In the genomic region with DNA sequence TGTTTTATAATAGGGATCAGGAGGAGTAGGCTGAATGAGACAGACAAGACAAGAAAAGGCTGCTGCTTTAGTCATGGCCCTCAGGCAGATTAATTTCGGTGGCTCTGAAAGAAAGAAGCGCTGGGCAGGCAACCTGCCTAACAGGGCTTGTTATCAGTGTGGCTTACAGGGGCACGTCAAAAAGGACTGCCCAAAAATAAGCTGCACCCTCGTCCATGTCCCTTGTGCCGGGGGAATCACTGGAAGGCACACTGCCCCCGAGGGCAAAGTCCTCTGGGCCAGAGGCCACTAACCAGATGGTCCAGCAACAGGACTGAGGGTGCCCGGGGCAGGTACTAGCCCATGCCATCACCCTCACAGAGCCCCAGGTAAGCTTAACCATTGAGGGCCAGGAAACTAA, we compare ENCODE assay signal across 19 cellular contexts.
DNase-seq lines count a peak whose midpoint lies in the region; ATAC-seq and TF ChIP-seq lines count a peak whose summit lies in the region.
"Had no signal": no experiment of that assay in that cellular context is flagged by ENCODE, and none has a peak within 500 bp of the region (broad histone marks: within the 10 kb centered on the region; RNA-seq: fewer than 3 reads in every experiment).

No MANE protein-coding gene starts in this region.

- no peaks in the 10 kb centered on the region for H3K36me3 ChIP-seq in trophoblast cell (ENCODE audit: control insufficient read depth in 1 of 2, insufficient read depth in 2 of 2, low read length in 2 of 2)
- no peaks in the 10 kb centered on the region for H3K36me3 ChIP-seq in spleen
- H3K36me3 ChIP-seq: BE2C, BLaER1 had no signal

- H3K27ac ChIP-seq in trophoblast cell (ENCODE audit: low read depth, low read length) (no peak overlapping the region), spleen (no peak overlapping the region)
- H3K27ac ChIP-seq: BLaER1 had no signal

- no peaks in the 10 kb centered on the region for H3K4me1 ChIP-seq in trophoblast cell (ENCODE audit: control insufficient read depth in 1 of 2, insufficient read depth in 2 of 2, low read length in 2 of 2)
- H3K4me1 ChIP-seq in spleen = no peaks in the 10 kb centered on the region
- H3K4me1 ChIP-seq: BE2C, BLaER1, Caco-2 had no signal

- no peak overlapping the region for H2AFZ ChIP-seq in trophoblast cell (ENCODE audit: insufficient read depth, low read length, poor library complexity)

- H3K9ac ChIP-seq in trophoblast cell (ENCODE audit: low read length) = no peak overlapping the region
- H3K9ac ChIP-seq: BLaER1 had no signal

- H3K18ac ChIP-seq in trophoblast cell (ENCODE audit: low read length) = no peak overlapping the region

- H3K4me2 ChIP-seq in trophoblast cell (ENCODE audit: low read length) = no peak overlapping the region
- H3K4me2 ChIP-seq: BLaER1 had no signal

- H3K36me3 Mint-ChIP-seq in activated T-helper 1 cell treated with anti-CD3 and anti-CD28 coated beads, Interleukin-12 subunit alpha, Interleukin-12 subunit beta, Interleukin-2, Interleukin-4 antibody, amounts not matched to agents 30 ng/mL and 10 ng/mL and 1 ng/mL, durations not matched to agents 14 hours and 24 hours and 36 hours (ENCODE audit: low read depth) = no peaks in the 10 kb centered on the region
- H3K36me3 Mint-ChIP-seq: CD14-positive monocyte; CD8-positive, alpha-beta T cell had no signal

- intact Hi-C loops in activated T-helper 1 cell treated with anti-CD3 and anti-CD28 coated beads, Interleukin-12 subunit alpha, Interleukin-12 subunit beta, Interleukin-2, Interleukin-4 antibody, amounts not matched to agents 30 ng/mL and 10 ng/mL and 1 ng/mL, durations not matched to agents 14 hours and 24 hours and 36 hours (cut with micrococcal nuclease) = no loop called here
- intact Hi-C loops in spleen (cut with DNase I; ENCODE audit: low total_unique reads) = no loop called here

- H3K9me3 ChIP-seq in trophoblast cell (ENCODE audit: insufficient read depth, low read depth, low read length) (peaks cover 3% of the 10 kb centered on the region), spleen (peaks cover 6 to 48% (median 37%) of the 10 kb centered on the region in 8 donors)
- H3K9me3 ChIP-seq: BE2C had no signal

- H3K14ac ChIP-seq in trophoblast cell (ENCODE audit: low read length) = no peak overlapping the region

- H3K4me3 ChIP-seq in trophoblast cell (ENCODE audit: low read depth, low read length) = no peak overlapping the region
- no peak overlapping the region for H3K4me3 ChIP-seq in spleen
- H3K4me3 ChIP-seq: BLaER1 had no signal

- H3K9me3 Mint-ChIP-seq in activated T-helper 1 cell treated with anti-CD3 and anti-CD28 coated beads, Interleukin-12 subunit alpha, Interleukin-12 subunit beta, Interleukin-2, Interleukin-4 antibody, amounts not matched to agents 30 ng/mL and 10 ng/mL and 1 ng/mL, durations not matched to agents 14 hours and 24 hours and 36 hours = peaks cover 33% of the 10 kb centered on the region

- no peak overlapping the region for H4K91ac ChIP-seq in trophoblast cell (ENCODE audit: low read depth, low read length)

- no peak overlapping the region for H4K12ac ChIP-seq in trophoblast cell (ENCODE audit: low read depth, low read length)

- no peaks in the 10 kb centered on the region for H3K79me1 ChIP-seq in trophoblast cell (ENCODE audit: low read length)

- no peak overlapping the region for H3K4ac ChIP-seq in trophoblast cell (ENCODE audit: low read depth, low read length)

- H3K23ac ChIP-seq in trophoblast cell (ENCODE audit: low read length) = no peak overlapping the region

- ATAC-seq in esophagus mucosa (peak; percentile 46), GM21528 (IDR thresholded peaks at IDR 0.05; ENCODE audit: low FRiP score, unreplicated experiment) (no peak), HG02970 (IDR thresholded peaks at IDR 0.05; ENCODE audit: low FRiP score, unreplicated experiment) (no peak)
- ATAC-seq: CD8-positive, alpha-beta T cell had no signal

- TF ChIP-seq POLR2A in spleen (IDR thresholded peaks at IDR 0.05) = no peak

- no peaks in the 10 kb centered on the region for H3K79me2 ChIP-seq in trophoblast cell (ENCODE audit: control insufficient read depth, insufficient read depth, low read length, poor library complexity)

- DNase-seq in RPMI7951 (ENCODE audit: low read depth) = peak; percentile 3
- DNase-seq in trophoblast cell = peak; percentile 70 to 71
- DNase-seq in activated T-helper 1 cell treated with anti-CD3 and anti-CD28 coated beads, Interleukin-12 subunit alpha, Interleukin-12 subunit beta, Interleukin-2, Interleukin-4 antibody, amounts not matched to agents 30 ng/mL and 10 ng/mL and 1 ng/mL, durations not matched to agents 14 hours and 24 hours and 36 hours (ENCODE audit: low spot score) = no peak
- no peak for DNase-seq in spleen
- DNase-seq: 8988T; ACHN; BE2C; C1 segment of cervical spinal cord; Caco-2; Calu3; CD4-positive, alpha-beta T cell; CD8-positive, alpha-beta T cell; DMS79 treated with DMSO at 0.1 percent for 48 hours; GF-D8 had no signal

- no peak overlapping the region for H3K27ac Mint-ChIP-seq in activated T-helper 1 cell treated with anti-CD3 and anti-CD28 coated beads, Interleukin-12 subunit alpha, Interleukin-12 subunit beta, Interleukin-2, Interleukin-4 antibody, amounts not matched to agents 30 ng/mL and 10 ng/mL and 1 ng/mL, durations not matched to agents 14 hours and 24 hours and 36 hours
- H3K27ac Mint-ChIP-seq: CD14-positive monocyte; CD4-positive, alpha-beta T cell; CD8-positive, alpha-beta T cell had no signal

- H3K27me3 ChIP-seq in trophoblast cell (ENCODE audit: insufficient read depth, low read length) (no peaks in the 10 kb centered on the region), spleen (replicated peaks in 1 of 7) (no peaks in the 10 kb centered on the region)
- H3K27me3 ChIP-seq: BE2C, BLaER1 had no signal

- H4K8ac ChIP-seq in trophoblast cell (ENCODE audit: low read depth, low read length) = no peak overlapping the region

- H2BK120ac ChIP-seq in trophoblast cell (ENCODE audit: insufficient read depth, low read length, poor library complexity) = no peak overlapping the region

- no peaks in the 10 kb centered on the region for H3K4me1 Mint-ChIP-seq in activated T-helper 1 cell treated with anti-CD3 and anti-CD28 coated beads, Interleukin-12 subunit alpha, Interleukin-12 subunit beta, Interleukin-2, Interleukin-4 antibody, amounts not matched to agents 30 ng/mL and 10 ng/mL and 1 ng/mL, durations not matched to agents 14 hours and 24 hours and 36 hours (ENCODE audit: low read depth)
- H3K4me1 Mint-ChIP-seq: CD14-positive monocyte had no signal

- H3K4me3 Mint-ChIP-seq in activated T-helper 1 cell treated with anti-CD3 and anti-CD28 coated beads, Interleukin-12 subunit alpha, Interleukin-12 subunit beta, Interleukin-2, Interleukin-4 antibody, amounts not matched to agents 30 ng/mL and 10 ng/mL and 1 ng/mL, durations not matched to agents 14 hours and 24 hours and 36 hours = no peak overlapping the region
- H3K4me3 Mint-ChIP-seq: CD14-positive monocyte; CD4-positive, alpha-beta T cell; CD8-positive, alpha-beta T cell had no signal

- no peak for TF ChIP-seq CTCF in spleen (IDR thresholded peaks at IDR 0.05 in 8 of 11, conservative IDR thresholded peaks at IDR 0.05 in 3 of 11)

- no peak overlapping the region for H2BK12ac ChIP-seq in trophoblast cell (ENCODE audit: low read length)

- peaks cover 1% of the 10 kb centered on the region for H3K27me3 Mint-ChIP-seq in activated T-helper 1 cell treated with anti-CD3 and anti-CD28 coated beads, Interleukin-12 subunit alpha, Interleukin-12 subunit beta, Interleukin-2, Interleukin-4 antibody, amounts not matched to agents 30 ng/mL and 10 ng/mL and 1 ng/mL, durations not matched to agents 14 hours and 24 hours and 36 hours (ENCODE audit: insufficient read depth)
- H3K27me3 Mint-ChIP-seq: CD4-positive, alpha-beta T cell had no signal

- H2BK5ac ChIP-seq in trophoblast cell (ENCODE audit: low read depth, low read length, poor library complexity) = no peak overlapping the region

- H2AK5ac ChIP-seq in trophoblast cell (ENCODE audit: low read length) = no peak overlapping the region

- no CpG with 5 or more reads among the region's 7 CpGs for WGBS in trophoblast cell (ENCODE audit: extremely low coverage, insufficient coverage, insufficient read length)
- 84 to 90% (median 87%) methylated on average over 7 of the region's 7 CpGs for WGBS in spleen, 5 donors

Comparison
In these comparisons a context has a peak if more than half of its experiments do, and no peak if none do; other contexts are left out.
1. DNase-seq: peak in RPMI7951 (single experiment) and trophoblast cell (2 of 2); none in activated T-helper 1 cell treated with anti-CD3 and anti-CD28 coated beads, Interleukin-12 subunit alpha, Interleukin-12 subunit beta, Interleukin-2, Interleukin-4 antibody, amounts not matched to agents 30 ng/mL and 10 ng/mL and 1 ng/mL, durations not matched to agents 14 hours and 24 hours and 36 hours (single experiment) and spleen (single experiment).